In the genomic region with DNA sequence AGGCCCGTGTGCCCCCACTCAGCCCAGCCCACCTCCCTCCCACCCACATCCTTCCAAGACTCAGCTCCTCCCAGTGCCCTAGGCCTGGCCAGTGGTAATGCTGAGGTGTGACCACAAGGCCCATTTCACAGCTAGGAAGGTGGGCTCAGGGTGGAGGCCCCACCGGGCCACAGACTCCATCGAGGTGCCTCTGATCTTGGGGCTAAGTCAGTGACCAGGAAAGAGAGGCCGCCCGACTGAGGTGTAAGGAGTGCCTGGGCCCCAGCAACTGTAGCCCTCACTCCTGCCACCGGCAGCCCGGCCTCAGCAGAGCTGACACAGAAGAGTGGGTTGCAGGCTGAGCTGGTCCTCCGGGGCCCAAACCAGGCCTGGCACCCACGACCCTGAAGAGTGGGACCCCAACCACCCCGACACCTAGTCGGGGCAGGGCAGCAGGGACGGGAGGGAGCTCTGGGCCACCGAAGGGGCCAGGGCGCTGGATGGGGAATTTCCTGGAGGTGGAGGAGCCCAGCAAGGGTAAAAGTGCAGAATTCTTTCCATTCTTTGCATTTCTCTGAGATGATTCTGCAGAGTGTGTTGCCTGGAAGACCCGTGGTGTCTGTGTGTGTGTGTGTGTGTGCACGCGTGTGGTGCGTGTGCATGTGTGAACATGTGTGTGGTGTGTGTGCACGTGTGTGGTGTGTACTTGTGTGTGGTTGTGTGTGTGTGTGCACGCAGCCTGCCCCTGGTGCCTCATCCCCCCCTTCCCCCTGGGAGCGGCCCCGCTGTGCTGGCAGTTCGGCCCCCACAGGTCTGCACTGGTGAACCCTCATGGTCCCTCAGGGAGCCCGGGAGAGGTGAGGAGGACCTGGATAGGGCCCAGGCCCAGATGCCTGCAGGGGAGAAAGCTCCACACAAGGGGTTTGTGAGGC, we compare ENCODE assay signal across 1 cellular context.
A peak's percentile ranks its signal among the peaks of the same experiment; 100 is the strongest.
TF ChIP-seq lines count a peak whose summit lies in the region.

No MANE protein-coding gene starts in this region.

TF ChIP-seq in HepG2, 621 proteins besides CTCF, POLR2A, EP300 and RAD21 (continues in another document):
- TF ChIP-seq FLYWCH1 (CRISPR knock-in tag; IDR thresholded peaks at IDR 0.05), result no peak
- no peak for TF ChIP-seq ZNF367 (CRISPR knock-in tag; IDR thresholded peaks at IDR 0.05; ENCODE audit: borderline replicate concordance)
- no peak for TF ChIP-seq ZNF776 (CRISPR knock-in tag; IDR thresholded peaks at IDR 0.05)
- TF ChIP-seq ZSCAN30 (CRISPR knock-in tag; IDR thresholded peaks at IDR 0.05), result peak; percentile 41; the same call in 1 of the 2 replicates
- 0 out of 2 replicates have a peak, but pooled peaks have one; percentile 57 for TF ChIP-seq ESRRA (CRISPR knock-in tag; IDR thresholded peaks at IDR 0.05; ENCODE audit: low read depth)
- TF ChIP-seq CBX5 (CRISPR knock-in tag; IDR thresholded peaks at IDR 0.05; ENCODE audit: borderline replicate concordance), result peak; percentile 70; the same call in 1 of the 2 replicates
- peak; percentile 75 for TF ChIP-seq ZNF430 (CRISPR knock-in tag; IDR thresholded peaks at IDR 0.05)
- TF ChIP-seq, protein P1, sequence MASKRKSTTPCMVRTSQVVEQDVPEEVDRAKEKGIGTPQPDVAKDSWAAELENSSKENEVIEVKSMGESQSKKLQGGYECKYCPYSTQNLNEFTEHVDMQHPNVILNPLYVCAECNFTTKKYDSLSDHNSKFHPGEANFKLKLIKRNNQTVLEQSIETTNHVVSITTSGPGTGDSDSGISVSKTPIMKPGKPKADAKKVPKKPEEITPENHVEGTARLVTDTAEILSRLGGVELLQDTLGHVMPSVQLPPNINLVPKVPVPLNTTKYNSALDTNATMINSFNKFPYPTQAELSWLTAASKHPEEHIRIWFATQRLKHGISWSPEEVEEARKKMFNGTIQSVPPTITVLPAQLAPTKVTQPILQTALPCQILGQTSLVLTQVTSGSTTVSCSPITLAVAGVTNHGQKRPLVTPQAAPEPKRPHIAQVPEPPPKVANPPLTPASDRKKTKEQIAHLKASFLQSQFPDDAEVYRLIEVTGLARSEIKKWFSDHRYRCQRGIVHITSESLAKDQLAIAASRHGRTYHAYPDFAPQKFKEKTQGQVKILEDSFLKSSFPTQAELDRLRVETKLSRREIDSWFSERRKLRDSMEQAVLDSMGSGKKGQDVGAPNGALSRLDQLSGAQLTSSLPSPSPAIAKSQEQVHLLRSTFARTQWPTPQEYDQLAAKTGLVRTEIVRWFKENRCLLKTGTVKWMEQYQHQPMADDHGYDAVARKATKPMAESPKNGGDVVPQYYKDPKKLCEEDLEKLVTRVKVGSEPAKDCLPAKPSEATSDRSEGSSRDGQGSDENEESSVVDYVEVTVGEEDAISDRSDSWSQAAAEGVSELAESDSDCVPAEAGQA (IDR thresholded peaks at IDR 0.05; ENCODE audit: low read depth), result no peak
- TF ChIP-seq, protein P1 (CRISPR knock-in tag; IDR thresholded peaks at IDR 0.05; ENCODE audit: borderline replicate concordance), result no peak
- TF ChIP-seq PBX3 (CRISPR knock-in tag; IDR thresholded peaks at IDR 0.05; ENCODE audit: borderline replicate concordance), result no peak
- 0 out of 2 replicates have a peak, but pooled peaks have one; percentile 11 for TF ChIP-seq POLR2AphosphoS5 (IDR thresholded peaks at IDR 0.05; ENCODE audit: low read depth, low read length)
- TF ChIP-seq NFRKB (IDR thresholded peaks at IDR 0.05), result no peak
- TF ChIP-seq DMAP1 (CRISPR knock-in tag; IDR thresholded peaks at IDR 0.05), result peak; percentile 57
- TF ChIP-seq, protein P2, sequence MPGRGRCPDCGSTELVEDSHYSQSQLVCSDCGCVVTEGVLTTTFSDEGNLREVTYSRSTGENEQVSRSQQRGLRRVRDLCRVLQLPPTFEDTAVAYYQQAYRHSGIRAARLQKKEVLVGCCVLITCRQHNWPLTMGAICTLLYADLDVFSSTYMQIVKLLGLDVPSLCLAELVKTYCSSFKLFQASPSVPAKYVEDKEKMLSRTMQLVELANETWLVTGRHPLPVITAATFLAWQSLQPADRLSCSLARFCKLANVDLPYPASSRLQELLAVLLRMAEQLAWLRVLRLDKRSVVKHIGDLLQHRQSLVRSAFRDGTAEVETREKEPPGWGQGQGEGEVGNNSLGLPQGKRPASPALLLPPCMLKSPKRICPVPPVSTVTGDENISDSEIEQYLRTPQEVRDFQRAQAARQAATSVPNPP (CRISPR knock-in tag; IDR thresholded peaks at IDR 0.05), result no peak
- no peak for TF ChIP-seq FOXA1 (IDR thresholded peaks at IDR 0.05)
- TF ChIP-seq FOXA1 (CRISPR knock-in tag; IDR thresholded peaks at IDR 0.05), result 0 out of 2 replicates have a peak, but pooled peaks have one; percentile 8
- no peak for TF ChIP-seq GPN1 (CRISPR knock-in tag; IDR thresholded peaks at IDR 0.05; ENCODE audit: borderline replicate concordance)
- TF ChIP-seq RNF2 (conservative IDR thresholded peaks at IDR 0.05; ENCODE audit: low read depth), result no peak
- peak; percentile 47; the same call in 1 of the 2 replicates for TF ChIP-seq ZNF350 (CRISPR knock-in tag; IDR thresholded peaks at IDR 0.05; ENCODE audit: borderline replicate concordance, low read depth)
- TF ChIP-seq, protein P3, sequence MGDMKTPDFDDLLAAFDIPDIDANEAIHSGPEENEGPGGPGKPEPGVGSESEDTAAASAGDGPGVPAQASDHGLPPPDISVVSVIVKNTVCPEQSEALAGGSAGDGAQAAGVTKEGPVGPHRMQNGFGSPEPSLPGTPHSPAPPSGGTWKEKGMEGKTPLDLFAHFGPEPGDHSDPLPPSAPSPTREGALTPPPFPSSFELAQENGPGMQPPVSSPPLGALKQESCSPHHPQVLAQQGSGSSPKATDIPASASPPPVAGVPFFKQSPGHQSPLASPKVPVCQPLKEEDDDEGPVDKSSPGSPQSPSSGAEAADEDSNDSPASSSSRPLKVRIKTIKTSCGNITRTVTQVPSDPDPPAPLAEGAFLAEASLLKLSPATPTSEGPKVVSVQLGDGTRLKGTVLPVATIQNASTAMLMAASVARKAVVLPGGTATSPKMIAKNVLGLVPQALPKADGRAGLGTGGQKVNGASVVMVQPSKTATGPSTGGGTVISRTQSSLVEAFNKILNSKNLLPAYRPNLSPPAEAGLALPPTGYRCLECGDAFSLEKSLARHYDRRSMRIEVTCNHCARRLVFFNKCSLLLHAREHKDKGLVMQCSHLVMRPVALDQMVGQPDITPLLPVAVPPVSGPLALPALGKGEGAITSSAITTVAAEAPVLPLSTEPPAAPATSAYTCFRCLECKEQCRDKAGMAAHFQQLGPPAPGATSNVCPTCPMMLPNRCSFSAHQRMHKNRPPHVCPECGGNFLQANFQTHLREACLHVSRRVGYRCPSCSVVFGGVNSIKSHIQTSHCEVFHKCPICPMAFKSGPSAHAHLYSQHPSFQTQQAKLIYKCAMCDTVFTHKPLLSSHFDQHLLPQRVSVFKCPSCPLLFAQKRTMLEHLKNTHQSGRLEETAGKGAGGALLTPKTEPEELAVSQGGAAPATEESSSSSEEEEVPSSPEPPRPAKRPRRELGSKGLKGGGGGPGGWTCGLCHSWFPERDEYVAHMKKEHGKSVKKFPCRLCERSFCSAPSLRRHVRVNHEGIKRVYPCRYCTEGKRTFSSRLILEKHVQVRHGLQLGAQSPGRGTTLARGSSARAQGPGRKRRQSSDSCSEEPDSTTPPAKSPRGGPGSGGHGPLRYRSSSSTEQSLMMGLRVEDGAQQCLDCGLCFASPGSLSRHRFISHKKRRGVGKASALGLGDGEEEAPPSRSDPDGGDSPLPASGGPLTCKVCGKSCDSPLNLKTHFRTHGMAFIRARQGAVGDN (CRISPR knock-in tag; IDR thresholded peaks at IDR 0.05), result peak; percentile 73
- no peak for TF ChIP-seq GLI4 (CRISPR knock-in tag; IDR thresholded peaks at IDR 0.05; ENCODE audit: borderline replicate concordance)
- peak; percentile 42; the same call in 1 of the 2 replicates for TF ChIP-seq FOXC1 (CRISPR knock-in tag; IDR thresholded peaks at IDR 0.05; ENCODE audit: borderline replicate concordance)
- no peak for TF ChIP-seq MAFK (conservative IDR thresholded peaks at IDR 0.05 in 1 of 2, IDR thresholded peaks at IDR 0.05 in 1 of 2; ENCODE audit: low read length in 2 of 2)
- peak; percentile 24; the same call in 1 of the 2 replicates for TF ChIP-seq ZNF205 (CRISPR knock-in tag; IDR thresholded peaks at IDR 0.05)
- no peak for TF ChIP-seq GTF3A (CRISPR knock-in tag; conservative IDR thresholded peaks at IDR 0.05)
- no peak for TF ChIP-seq ZNF644 (CRISPR knock-in tag; IDR thresholded peaks at IDR 0.05; ENCODE audit: low read depth)
- no peak for TF ChIP-seq SMARCC2 (IDR thresholded peaks at IDR 0.05)
- TF ChIP-seq SIX1 (CRISPR knock-in tag; IDR thresholded peaks at IDR 0.05; ENCODE audit: borderline replicate concordance), result no peak
- no peak for TF ChIP-seq ZNF33A (CRISPR knock-in tag; IDR thresholded peaks at IDR 0.05; ENCODE audit: borderline replicate concordance)
- TF ChIP-seq PLRG1 (conservative IDR thresholded peaks at IDR 0.05), result no peak
- no peak for TF ChIP-seq ZNF781 (CRISPR knock-in tag; IDR thresholded peaks at IDR 0.05; ENCODE audit: borderline replicate concordance, not compliant biosample characterization)
- TF ChIP-seq CREM (IDR thresholded peaks at IDR 0.05), result peak; percentile 60; the same call in 1 of the 2 replicates
- no peak for TF ChIP-seq CREM (CRISPR knock-in tag; IDR thresholded peaks at IDR 0.05)
- TF ChIP-seq ZNF850 (CRISPR knock-in tag; conservative IDR thresholded peaks at IDR 0.05), result no peak
- TF ChIP-seq, protein P4, sequence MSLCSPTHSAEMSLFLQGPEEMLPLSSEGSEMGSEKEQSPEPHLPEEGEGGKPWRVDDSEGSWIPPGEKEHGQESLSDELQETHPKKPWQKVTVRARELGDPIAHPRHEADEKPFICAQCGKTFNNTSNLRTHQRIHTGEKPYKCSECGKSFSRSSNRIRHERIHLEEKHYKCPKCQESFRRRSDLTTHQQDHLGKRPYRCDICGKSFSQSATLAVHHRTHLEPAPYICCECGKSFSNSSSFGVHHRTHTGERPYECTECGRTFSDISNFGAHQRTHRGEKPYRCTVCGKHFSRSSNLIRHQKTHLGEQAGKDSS (CRISPR knock-in tag; IDR thresholded peaks at IDR 0.05; ENCODE audit: borderline replicate concordance, low read depth), result peak; percentile 59
- no peak; the same call in 1 of the 2 replicates for TF ChIP-seq FOSL1 (CRISPR knock-in tag; IDR thresholded peaks at IDR 0.05; ENCODE audit: borderline replicate concordance)
- TF ChIP-seq SRY (CRISPR knock-in tag; IDR thresholded peaks at IDR 0.05), result no peak
- TF ChIP-seq CBFB (CRISPR knock-in tag; IDR thresholded peaks at IDR 0.05), result no peak
- TF ChIP-seq SATB2 (CRISPR knock-in tag; IDR thresholded peaks at IDR 0.05), result no peak
- no peak for TF ChIP-seq SP2 (CRISPR knock-in tag; IDR thresholded peaks at IDR 0.05)
- TF ChIP-seq PPARG (CRISPR knock-in tag; conservative IDR thresholded peaks at IDR 0.05), result no peak
- no peak for TF ChIP-seq ZNF143 (CRISPR knock-in tag; IDR thresholded peaks at IDR 0.05)
- TF ChIP-seq, protein P5, sequence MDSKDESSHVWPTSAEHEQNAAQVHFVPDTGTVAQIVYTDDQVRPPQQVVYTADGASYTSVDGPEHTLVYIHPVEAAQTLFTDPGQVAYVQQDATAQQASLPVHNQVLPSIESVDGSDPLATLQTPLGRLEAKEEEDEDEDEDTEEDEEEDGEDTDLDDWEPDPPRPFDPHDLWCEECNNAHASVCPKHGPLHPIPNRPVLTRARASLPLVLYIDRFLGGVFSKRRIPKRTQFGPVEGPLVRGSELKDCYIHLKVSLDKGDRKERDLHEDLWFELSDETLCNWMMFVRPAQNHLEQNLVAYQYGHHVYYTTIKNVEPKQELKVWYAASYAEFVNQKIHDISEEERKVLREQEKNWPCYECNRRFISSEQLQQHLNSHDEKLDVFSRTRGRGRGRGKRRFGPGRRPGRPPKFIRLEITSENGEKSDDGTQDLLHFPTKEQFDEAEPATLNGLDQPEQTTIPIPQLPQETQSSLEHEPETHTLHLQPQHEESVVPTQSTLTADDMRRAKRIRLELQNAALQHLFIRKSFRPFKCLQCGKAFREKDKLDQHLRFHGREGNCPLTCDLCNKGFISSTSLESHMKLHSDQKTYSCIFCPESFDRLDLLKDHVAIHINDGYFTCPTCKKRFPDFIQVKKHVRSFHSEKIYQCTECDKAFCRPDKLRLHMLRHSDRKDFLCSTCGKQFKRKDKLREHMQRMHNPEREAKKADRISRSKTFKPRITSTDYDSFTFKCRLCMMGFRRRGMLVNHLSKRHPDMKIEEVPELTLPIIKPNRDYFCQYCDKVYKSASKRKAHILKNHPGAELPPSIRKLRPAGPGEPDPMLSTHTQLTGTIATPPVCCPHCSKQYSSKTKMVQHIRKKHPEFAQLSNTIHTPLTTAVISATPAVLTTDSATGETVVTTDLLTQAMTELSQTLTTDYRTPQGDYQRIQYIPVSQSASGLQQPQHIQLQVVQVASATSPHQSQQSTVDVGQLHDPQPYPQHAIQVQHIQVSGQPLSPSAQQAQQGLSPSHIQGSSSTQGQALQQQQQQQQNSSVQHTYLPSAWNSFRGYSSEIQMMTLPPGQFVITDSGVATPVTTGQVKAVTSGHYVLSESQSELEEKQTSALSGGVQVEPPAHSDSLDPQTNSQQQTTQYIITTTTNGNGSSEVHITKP (CRISPR knock-in tag; IDR thresholded peaks at IDR 0.05; ENCODE audit: low read depth), result 0 out of 2 replicates have a peak, but pooled peaks have one; percentile 48
- no peak for TF ChIP-seq YY1 (IDR thresholded peaks at IDR 0.05; ENCODE audit: insufficient read depth, insufficient replicate concordance, low read depth, low read length)
- TF ChIP-seq SOX5 (CRISPR knock-in tag; IDR thresholded peaks at IDR 0.05; ENCODE audit: borderline replicate concordance), result 0 out of 2 replicates have a peak, but pooled peaks have one; percentile 45
- no peak for TF ChIP-seq SRF (IDR thresholded peaks at IDR 0.05; ENCODE audit: low read depth, low read length)
- TF ChIP-seq ZFP37 (CRISPR knock-in tag; IDR thresholded peaks at IDR 0.05; ENCODE audit: borderline replicate concordance), result no peak
- no peak; the same call in 1 of the 2 replicates for TF ChIP-seq ZNF253 (CRISPR knock-in tag; IDR thresholded peaks at IDR 0.05; ENCODE audit: borderline replicate concordance)
